8 cellular contexts compared by ENCODE assay signal in genomic region chr5:65481635-65482271, GRCh38. TPM values are rescaled to one million over a fixed set of nuclear protein-coding genes. Genes with fewer than 3 reads are reported as not detected.
DNase-seq lines count a peak whose midpoint lies in the region; ATAC-seq and TF ChIP-seq lines count a peak whose summit lies in the region.

Gene ADAMTS6 (minus strand): TSS chr5:65481920. CDS start chr5:65473673, 8,247 bp downstream.

- H3K27me3 ChIP-seq in CD4-positive, CD25-positive, alpha-beta regulatory T cell (ENCODE audit: control insufficient read depth, insufficient read depth, low read length): peaks cover 25% of the 10 kb centered on the region
- no peaks in the 10 kb centered on the region for H3K27me3 ChIP-seq in OCI-LY1 (ENCODE audit: insufficient read depth, low read length)

- ATAC-seq in CD4-positive, CD25-positive, alpha-beta regulatory T cell (ENCODE audit: low read depth in 2 of 2): peak; percentile 59 to 70
- ATAC-seq in GM19328 (IDR thresholded peaks at IDR 0.05; ENCODE audit: unreplicated experiment): peak; percentile 67
- peak; percentile 74 for ATAC-seq in HG03520 (IDR thresholded peaks at IDR 0.05; ENCODE audit: unreplicated experiment)

- peak within 1 kb of the TSS; percentile 84 to 95 (median 95) for H3K27ac Mint-ChIP-seq in CD4-positive, CD25-positive, alpha-beta regulatory T cell

- H3F3A ChIP-seq in OCI-LY1 (ENCODE audit: insufficient read depth, low read length): 0 out of 2 replicates have a peak, but pooled peaks cover 3% of the 10 kb centered on the region

- no peaks in the 10 kb centered on the region for H4K20me1 ChIP-seq in OCI-LY1 (ENCODE audit: insufficient read depth, low read length)

- peaks cover 4 to 18% (median 15%) of the 10 kb centered on the region in 4 donors for H3K4me1 Mint-ChIP-seq in CD4-positive, CD25-positive, alpha-beta regulatory T cell

- H3K4me3 Mint-ChIP-seq in CD4-positive, CD25-positive, alpha-beta regulatory T cell: peak within 1 kb of the TSS in 1 of 4 donors; percentile 94

- H3K27me3 Mint-ChIP-seq in CD4-positive, CD25-positive, alpha-beta regulatory T cell: peaks cover 7% of the 10 kb centered on the region

- peak within 1 kb of the TSS; percentile 89 for H3K4me3 ChIP-seq in CD4-positive, CD25-positive, alpha-beta regulatory T cell (ENCODE audit: low read depth, low read length)
- H3K4me3 ChIP-seq in OCI-LY1 (ENCODE audit: low read depth, low read length, poor library complexity, severe bottlenecking): peak within 1 kb of the TSS; percentile 71
- peak within 1 kb of the TSS; percentile 70 for H3K4me3 ChIP-seq in epithelial cell of esophagus (ENCODE audit: low read length)

- peak; percentile 53 to 87 (median 59) for DNase-seq in CD4-positive, CD25-positive, alpha-beta regulatory T cell
- DNase-seq in activated T-cell treated with anti-CD3 and anti-CD28 coated beads for 24 hours (ENCODE audit: low read depth): peak; percentile 71
- DNase-seq in epithelial cell of esophagus (ENCODE audit: low read depth): peak; percentile 88
- DNase-seq in middle frontal gyrus (ENCODE audit: extremely low spot score, low spot score): peak; percentile 82
- peak; percentile 38 to 53 for DNase-seq in stimulated activated CD8-positive, alpha-beta memory T cell treated with anti-CD3 and anti-CD28 coated beads, Interleukin-2, amount 100 ng/mL, for 1 hour (ENCODE audit: low read depth in 2 of 2)

- H3K4me2 ChIP-seq in OCI-LY1 (ENCODE audit: low read length): peak within 1 kb of the TSS; percentile 98

- peaks cover 35% of the 10 kb centered on the region for H3K4me1 ChIP-seq in CD4-positive, CD25-positive, alpha-beta regulatory T cell (ENCODE audit: control insufficient read depth, insufficient read depth, low read length, poor library complexity, severe bottlenecking)
- peaks cover 47% of the 10 kb centered on the region for H3K4me1 ChIP-seq in OCI-LY1 (ENCODE audit: insufficient read depth, low read length, severe bottlenecking)

- no peaks in the 10 kb centered on the region for H3K36me3 Mint-ChIP-seq in CD4-positive, CD25-positive, alpha-beta regulatory T cell

- peaks cover 7% of the 10 kb centered on the region; the same call in 1 of the 2 replicates for H3K79me2 ChIP-seq in OCI-LY1 (ENCODE audit: insufficient read depth, low read length)

- H2AFZ ChIP-seq in OCI-LY1 (ENCODE audit: low read length): peak within 1 kb of the TSS; percentile 76; the same call in 1 of the 2 replicates

- H3K9me3 Mint-ChIP-seq in CD4-positive, CD25-positive, alpha-beta regulatory T cell: no peaks in the 10 kb centered on the region

- no peaks in the 10 kb centered on the region for H3K9me2 ChIP-seq in OCI-LY1 (ENCODE audit: low read depth, low read length)

- H3K27ac ChIP-seq in CD4-positive, CD25-positive, alpha-beta regulatory T cell (ENCODE audit: insufficient read depth, low read length, poor library complexity, severe bottlenecking): peak within 1 kb of the TSS; percentile 23
- peak within 1 kb of the TSS; percentile 86 for H3K27ac ChIP-seq in OCI-LY1 (ENCODE audit: low read depth, low read length, poor library complexity, severe bottlenecking)

- H3K9me3 ChIP-seq in CD4-positive, CD25-positive, alpha-beta regulatory T cell (ENCODE audit: control insufficient read depth in 2 of 2, low read length in 2 of 2): no peaks in the 10 kb centered on the region
- H3K9me3 ChIP-seq in OCI-LY1 (ENCODE audit: low read length): no peaks in the 10 kb centered on the region

- no peak for TF ChIP-seq CTCF in OCI-LY1 (IDR thresholded peaks at IDR 0.05; ENCODE audit: low read length)
- TF ChIP-seq CTCF in epithelial cell of esophagus (IDR thresholded peaks at IDR 0.05; ENCODE audit: insufficient read depth, low read depth, low read length, missing control alignments): no peak

- no peaks in the 10 kb centered on the region for H3K36me3 ChIP-seq in CD4-positive, CD25-positive, alpha-beta regulatory T cell (ENCODE audit: control insufficient read depth, insufficient read depth, low read length)
- no peaks in the 10 kb centered on the region for H3K36me3 ChIP-seq in OCI-LY1 (ENCODE audit: insufficient read depth, low read length)

- peak within 1 kb of the TSS; percentile 72 for H3K9ac ChIP-seq in OCI-LY1 (ENCODE audit: low read length)

RNA-seq across cellular contexts. Expression of gene ADAMTS6, which starts in this region (rescaled TPM):
- 1.5 TPM for total RNA-seq in CD4-positive, CD25-positive, alpha-beta regulatory T cell
- polyA plus RNA-seq in CD4-positive, CD25-positive, alpha-beta regulatory T cell: under 1 TPM in 3 of 4 donors, not detected in 1; 0.03 to 0.18 (median 0.09) TPM

Comparison
In these comparisons a context has a peak if more than half of its experiments do, and no peak if none do; other contexts are left out.
1. Peak in every context shown above with its lines: DNase-seq, ATAC-seq, H3K4me3 ChIP-seq and H3K27ac ChIP-seq.